ENCODE assay signal across 7 cellular contexts in the genomic region with DNA sequence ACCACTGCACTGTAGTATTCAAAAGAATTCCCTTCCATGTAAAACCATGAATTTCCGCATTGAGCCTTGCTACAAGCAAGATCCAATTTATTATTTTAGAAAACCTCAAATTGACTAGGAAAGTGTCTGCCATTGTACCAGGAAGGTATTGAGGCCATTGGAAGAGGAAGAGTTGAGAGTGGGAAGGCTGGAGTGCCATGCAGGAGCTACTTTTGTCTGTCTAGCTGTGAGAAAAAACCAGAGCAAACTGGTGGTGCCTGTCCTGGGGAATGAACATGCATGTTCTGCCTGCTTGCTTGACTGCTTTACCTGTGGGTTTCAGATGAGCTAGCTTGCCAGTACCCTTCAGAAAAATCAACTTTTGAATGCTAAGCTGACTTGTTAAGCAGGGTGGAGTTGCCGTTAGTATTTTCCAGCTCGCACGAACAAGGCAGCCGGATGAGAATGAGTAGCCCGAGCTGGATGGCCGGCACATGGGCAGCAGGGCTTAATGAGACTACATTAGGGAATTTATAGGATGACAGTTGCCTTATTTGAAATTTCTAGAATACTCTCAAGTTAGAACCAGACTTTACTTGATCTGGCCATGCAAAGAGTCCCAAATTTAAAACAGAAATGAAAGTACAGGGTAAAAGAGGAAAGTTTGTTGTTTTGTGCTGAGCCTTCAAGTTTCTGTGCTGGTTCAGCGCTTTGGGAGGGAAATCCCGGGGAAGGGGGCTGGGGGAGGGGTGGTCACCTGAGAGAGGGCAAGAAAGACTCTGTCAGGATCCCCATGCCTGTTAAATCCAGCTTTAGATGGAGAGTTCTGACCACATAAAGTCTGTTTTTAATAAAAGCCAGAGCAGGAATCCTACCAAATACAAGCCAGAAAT. TPM values are rescaled to one million over a fixed set of nuclear protein-coding genes. Genes with fewer than 3 reads are reported as not detected.
DNase-seq lines count a peak whose midpoint lies in the region; ATAC-seq and TF ChIP-seq lines count a peak whose summit lies in the region.

No MANE protein-coding gene starts in this region.

- DNase-seq in colonic mucosa (no peak), nephron progenitor cell (peak; percentile 34), NCI-H1092 (lab: John Stamatoyannopoulos, UW) (no peak), NCI-H748 treated with DMSO at 0.1 percent for 48 hours (lab: John Stamatoyannopoulos, UW) (no peak)

- ATAC-seq in GM19023 (IDR thresholded peaks at IDR 0.05; ENCODE audit: unreplicated experiment): peak; percentile 59
- ATAC-seq in HG03025 (IDR thresholded peaks at IDR 0.05; ENCODE audit: low FRiP score, unreplicated experiment): peak; percentile 42
- no peak for ATAC-seq in GM18520 (IDR thresholded peaks at IDR 0.05; ENCODE audit: unreplicated experiment)

- TF ChIP-seq CTCF in colonic mucosa (IDR thresholded peaks at IDR 0.05) (no peak), nephron progenitor cell (IDR thresholded peaks at IDR 0.05) (no peak)

- peak overlapping the region; percentile 11 for H3K4me3 Mint-ChIP-seq in nephron progenitor cell

- no peaks in the 10 kb centered on the region for H3K27me3 ChIP-seq in colonic mucosa

- peaks cover 11% of the 10 kb centered on the region for H3K36me3 Mint-ChIP-seq in nephron progenitor cell (ENCODE audit: low read depth)

- no peak overlapping the region for H3K9ac ChIP-seq in colonic mucosa (ENCODE audit: low read depth in 2 of 2, low read length in 2 of 2)

- H3K9me3 Mint-ChIP-seq in nephron progenitor cell: no peaks in the 10 kb centered on the region

- H3K27me3 Mint-ChIP-seq in nephron progenitor cell (ENCODE audit: low read depth, poor library complexity): peaks cover 6% of the 10 kb centered on the region

- no peak overlapping the region for H3K4me3 ChIP-seq in colonic mucosa

- no peaks in the 10 kb centered on the region for H3K4me1 ChIP-seq in colonic mucosa

- no peaks in the 10 kb centered on the region for H3K9me3 ChIP-seq in colonic mucosa

- peak overlapping the region; percentile 76 for H3K27ac Mint-ChIP-seq in nephron progenitor cell

- no peaks in the 10 kb centered on the region for H3K36me3 ChIP-seq in colonic mucosa

- peaks cover 56% of the 10 kb centered on the region for H3K4me1 Mint-ChIP-seq in nephron progenitor cell

- H3K27ac ChIP-seq in colonic mucosa: peak overlapping the region; percentile 33

- intact Hi-C loops in colonic mucosa (cut with DNase I): no loop called here

RNA-seq across cellular contexts. Expression of a gene that starts 29.6 kb away (rescaled TPM):
- not detected for total RNA-seq in colonic mucosa

RNA-seq across cellular contexts. Expression of a gene that starts 53.0 kb away (rescaled TPM):
- total RNA-seq in colonic mucosa: 10 to 100 TPM; 20.5 to 24.1 TPM
